In genomic region chr1:167454929-167455785, GRCh38 we compare ENCODE assay signal across 8 cellular contexts.
DNase-seq lines count a peak whose midpoint lies in the region; ATAC-seq, FAIRE-seq and TF ChIP-seq lines count a peak whose summit lies in the region.

No MANE protein-coding gene starts in this region.

- peak overlapping the region; percentile 96 for H2AFZ ChIP-seq in keratinocyte (ENCODE audit: control insufficient read depth, low read length)

- H3K27ac ChIP-seq in keratinocyte (ENCODE audit: control insufficient read depth, insufficient read depth, low read length): peak overlapping the region; percentile 36

- FAIRE-seq in bronchial epithelial cell (lab: Jason Lieb, UNC) (no peak), keratinocyte (lab: Jason Lieb, UNC) (no peak)

- no peaks in the 10 kb centered on the region for H3K27me3 ChIP-seq in bronchial epithelial cell (ENCODE audit: control insufficient read depth, insufficient read depth, low read length)
- peaks cover 7% of the 10 kb centered on the region for H3K27me3 ChIP-seq in keratinocyte (ENCODE audit: control insufficient read depth, extremely low read depth, insufficient read depth, low read length)

- dilution Hi-C loops in keratinocyte (cut with MboI; ENCODE audit: extremely low pct_ligation_motif_present, low sequenced_read_pairs): no loop called here

- H3K4me3 ChIP-seq in GM08714 (ENCODE audit: low read length): peak overlapping the region; percentile 63; the same call in 1 of the 2 replicates
- H3K4me3 ChIP-seq in WI38 (ENCODE audit: low read depth, low read length): peak overlapping the region; percentile 68
- peak overlapping the region; percentile 74 for H3K4me3 ChIP-seq in bronchial epithelial cell (ENCODE audit: low read depth, low read length)
- peak overlapping the region; percentile 51 to 85 (median 76) for H3K4me3 ChIP-seq in keratinocyte (ENCODE audit: control insufficient read depth in 2 of 3, extremely low read depth in 1 of 3, insufficient read depth in 2 of 3, low read depth in 1 of 3, low read length in 3 of 3)

- ATAC-seq in GM18861 (IDR thresholded peaks at IDR 0.05; ENCODE audit: unreplicated experiment): no peak

- peak overlapping the region; percentile 98 for H3K4me2 ChIP-seq in keratinocyte (ENCODE audit: control insufficient read depth, extremely low read depth, insufficient read depth, low read depth, low read length)

- H4K20me1 ChIP-seq in keratinocyte (ENCODE audit: control insufficient read depth, extremely low read depth, insufficient read depth, low read length): no peaks in the 10 kb centered on the region

- no peaks in the 10 kb centered on the region for H3K9me1 ChIP-seq in keratinocyte (ENCODE audit: control insufficient read depth, extremely low read depth, insufficient read depth, low read length)

- H3K36me3 ChIP-seq in bronchial epithelial cell (ENCODE audit: control insufficient read depth, insufficient read depth, low read length) (no peaks in the 10 kb centered on the region), keratinocyte (ENCODE audit: control insufficient read depth in 2 of 2, extremely low read depth in 1 of 2, insufficient read depth in 2 of 2, low read length in 2 of 2) (no peaks in the 10 kb centered on the region)

- DNase-seq in HCEC 1CT (peak; percentile 19), NCI-H1092 treated with DMSO at 0.1 percent for 48 hours (lab: John Stamatoyannopoulos, UW) (peak; percentile 59), bronchial epithelial cell (ENCODE audit: low read depth) (no peak), keratinocyte (ENCODE audit: low read depth, low spot score) (no peak)
- peak; percentile 58 to 70 for DNase-seq in stimulated activated CD4-positive, alpha-beta T cell treated with anti-CD3 and anti-CD28 coated beads, Interleukin-15, amount 100 ng/mL, for 48 hours (ENCODE audit: low read depth in 2 of 2)

- H3K9ac ChIP-seq in keratinocyte (ENCODE audit: control insufficient read depth, extremely low read depth, insufficient read depth, low read length): peak overlapping the region; percentile 77

- TF ChIP-seq CTCF in WI38 (IDR thresholded peaks at IDR 0.05; ENCODE audit: low read depth, low read length) (no peak), bronchial epithelial cell (IDR thresholded peaks at IDR 0.05; ENCODE audit: insufficient read depth, low read length, severe bottlenecking) (no peak), keratinocyte (optimal IDR thresholded peaks at IDR 0.05 in 1 of 3, IDR thresholded peaks at IDR 0.05 in 1 of 3, conservative IDR thresholded peaks at IDR 0.05 in 1 of 3; ENCODE audit: extremely low read depth in 1 of 3, insufficient read depth in 2 of 3, low read length in 3 of 3) (no peak)

- H3K4me1 ChIP-seq in keratinocyte (ENCODE audit: control insufficient read depth, extremely low read depth, insufficient read depth, low read length): no peaks in the 10 kb centered on the region

- H3K9me3 ChIP-seq in keratinocyte (ENCODE audit: control insufficient read depth, low read depth, low read length): no peaks in the 10 kb centered on the region

- no peaks in the 10 kb centered on the region for H3K79me2 ChIP-seq in keratinocyte (ENCODE audit: control insufficient read depth, insufficient read depth, low read length)

Comparison
In these comparisons a context has a peak if more than half of its experiments do, and no peak if none do; other contexts are left out.
1. DNase-seq: peak in HCEC 1CT (single experiment), NCI-H1092 treated with DMSO at 0.1 percent for 48 hours (single experiment) and stimulated activated CD4-positive, alpha-beta T cell treated with anti-CD3 and anti-CD28 coated beads, Interleukin-15, amount 100 ng/mL, for 48 hours (2 of 2); none in bronchial epithelial cell (single experiment) and keratinocyte (single experiment).
2. Peak in every context shown above with its lines, with median percentiles within 50 percentile points of each other: H3K4me3 ChIP-seq.